In the genomic region with DNA sequence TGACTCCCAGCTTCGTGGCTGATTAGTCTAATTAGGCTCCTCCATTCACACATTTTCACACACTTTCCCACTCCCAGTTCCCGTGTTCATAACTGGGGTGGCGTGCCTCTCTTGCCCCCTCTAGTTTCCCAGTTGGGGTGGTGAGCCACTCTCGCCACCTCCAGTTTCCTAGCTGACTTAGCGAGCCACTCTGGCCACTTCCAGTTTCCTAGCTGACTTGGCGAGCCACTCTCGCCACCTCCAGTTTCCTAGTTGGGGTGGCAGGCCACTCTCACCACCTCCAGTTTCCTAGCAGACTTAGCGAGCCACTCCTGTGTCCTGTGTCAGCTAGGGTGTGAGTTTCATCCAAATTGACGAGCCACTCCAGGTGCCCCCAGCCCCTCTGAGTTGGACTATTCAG, we compare ENCODE assay signal across 32 cellular contexts.
"Had no signal": no experiment of that assay in that cellular context is flagged by ENCODE, and none has a peak within 500 bp of the region (broad histone marks: within the 10 kb centered on the region; RNA-seq: fewer than 3 reads in every experiment).

No MANE protein-coding gene starts in this region.

- H3K4me3 ChIP-seq: adrenal gland, PC-9 had no signal

- DNase-seq: activated CD4-positive, alpha-beta T cell treated with anti-CD3 and anti-CD28 coated beads for 36 hours; activated CD4-positive, alpha-beta T cell treated with anti-CD3 and anti-CD28 coated beads, Interleukin-2, amount 10 ng/mL, durations not matched to agents 7 days and 5 days; activated CD4-positive, alpha-beta T cell treated with anti-CD3 and anti-CD28 coated beads, Interleukin-2, amount 50 U/mL, for 48 hours; activated CD8-positive, alpha-beta T cell treated with anti-CD3 and anti-CD28 coated beads, Interleukin-2, amount 10 ng/mL, durations not matched to agents 7 days and 5 days; activated gamma-delta T cell treated with Interleukin-2 at 50 U/mL for 16 hours; activated naive CD4-positive, alpha-beta T cell treated with anti-CD3 and anti-CD28 coated beads for 36 hours; activated T-cell treated with anti-CD3 and anti-CD28 coated beads, Interleukin-2, amount 50 U/mL, for 24 hours; adrenal gland; caudate nucleus; cerebellar nuclear complex; NCI-H1048; NCI-H1436 treated with DMSO at 0.1 percent for 48 hours; NCI-H187; NCI-H2029 treated with DMSO at 0.1 percent for 48 hours; NCI-H2107; NCI-H2171; NCI-H510A; NCI-H526; NCI-H748 treated with DMSO at 0.1 percent for 48 hours; NK-92 treated with Interleukin-12 subunit alpha and Interleukin-12 subunit beta, amount 100 ng/mL, for 24 hours; PC-9; SW 1271; T-helper 1 cell; T-helper 2 cell; T-helper 9 cell had no signal

- H3K4me1 Mint-ChIP-seq: activated CD4-positive, alpha-beta T cell treated with anti-CD3 and anti-CD28 coated beads for 36 hours; activated CD4-positive, alpha-beta T cell treated with anti-CD3 and anti-CD28 coated beads, Interleukin-2, amount 10 ng/mL, durations not matched to agents 7 days and 5 days had no signal

- H2AFZ ChIP-seq: PC-9 had no signal

- ATAC-seq: activated CD4-positive, alpha-beta T cell treated with anti-CD3 and anti-CD28 coated beads for 36 hours; activated CD4-positive, CD25-positive, alpha-beta regulatory T cell treated with anti-CD3 and anti-CD28 coated beads, Interleukin-2, amount 50 U/mL, for 24 hours; activated CD8-positive, alpha-beta T cell treated with anti-CD3 and anti-CD28 coated beads, Interleukin-2, amount 10 ng/mL, durations not matched to agents 7 days and 5 days; activated naive CD4-positive, alpha-beta T cell treated with anti-CD3 and anti-CD28 coated beads, Interleukin-2, amount 50 U/mL, for 72 hours; WTC11 had no signal

- H3K36me3 ChIP-seq: adrenal gland had no signal

- H3K9me3 ChIP-seq: adrenal gland had no signal

- H3K9ac ChIP-seq: KMS-11 had no signal

- H3K9me3 Mint-ChIP-seq: activated CD4-positive, alpha-beta T cell treated with anti-CD3 and anti-CD28 coated beads, Interleukin-2, amount 10 ng/mL, durations not matched to agents 7 days and 5 days; activated naive CD4-positive, alpha-beta T cell treated with anti-CD3 and anti-CD28 coated beads for 36 hours; activated T-cell treated with anti-CD3 and anti-CD28 coated beads, Interleukin-2, amount 50 U/mL, for 24 hours had no signal

- H3K27ac ChIP-seq: adrenal gland, KMS-11, PC-9, RWPE1 had no signal

- FAIRE-seq: RCC 7860 had no signal

- H3K4me3 Mint-ChIP-seq: activated CD4-positive, alpha-beta T cell treated with anti-CD3 and anti-CD28 coated beads for 36 hours; activated CD4-positive, alpha-beta T cell treated with anti-CD3 and anti-CD28 coated beads, Interleukin-2, amount 10 ng/mL, durations not matched to agents 7 days and 5 days; activated CD8-positive, alpha-beta T cell treated with anti-CD3 and anti-CD28 coated beads, Interleukin-2, amount 10 ng/mL, durations not matched to agents 7 days and 5 days; activated naive CD4-positive, alpha-beta T cell treated with anti-CD3 and anti-CD28 coated beads for 36 hours; activated T-cell treated with anti-CD3 and anti-CD28 coated beads, Interleukin-2, amount 50 U/mL, for 24 hours; brain; WTC11 had no signal

- H3K27ac Mint-ChIP-seq: activated CD4-positive, alpha-beta T cell treated with anti-CD3 and anti-CD28 coated beads for 36 hours; activated CD4-positive, alpha-beta T cell treated with anti-CD3 and anti-CD28 coated beads, Interleukin-2, amount 10 ng/mL, durations not matched to agents 7 days and 5 days; activated CD8-positive, alpha-beta T cell treated with anti-CD3 and anti-CD28 coated beads, Interleukin-2, amount 10 ng/mL, durations not matched to agents 7 days and 5 days; activated naive CD4-positive, alpha-beta T cell treated with anti-CD3 and anti-CD28 coated beads for 36 hours; activated naive CD4-positive, alpha-beta T cell treated with anti-CD3 and anti-CD28 coated beads, Interleukin-2, amount 50 U/mL, for 72 hours; activated T-cell treated with anti-CD3 and anti-CD28 coated beads, Interleukin-2, amount 50 U/mL, for 24 hours; brain; WTC11 had no signal

- H3K4me2 ChIP-seq: KMS-11, PC-9 had no signal

- H3K36me3 Mint-ChIP-seq: activated naive CD4-positive, alpha-beta T cell treated with anti-CD3 and anti-CD28 coated beads, Interleukin-2, amount 50 U/mL, for 72 hours; brain; WTC11 had no signal

- H3K27me3 ChIP-seq: adrenal gland had no signal
